ENCODE assay signal across 8 cellular contexts in the genomic region with DNA sequence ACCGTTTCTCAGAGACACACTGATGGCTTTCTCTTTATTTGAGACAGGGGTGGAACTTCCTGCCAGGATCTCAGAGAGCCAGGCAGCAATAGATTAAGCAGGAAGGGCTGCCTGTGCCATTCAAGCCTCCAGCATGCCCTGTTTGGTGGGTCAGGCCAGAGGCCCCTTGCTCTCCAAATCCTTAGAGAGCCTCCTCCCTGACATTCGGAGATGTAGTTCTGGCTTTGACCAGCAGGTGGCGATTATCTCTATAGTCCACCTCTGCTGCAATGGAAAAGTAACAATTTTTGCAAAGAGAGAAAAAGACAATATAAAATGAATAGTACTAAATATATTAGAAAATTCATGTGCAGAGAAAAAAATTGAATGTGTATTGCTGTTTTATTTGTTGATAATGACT.
DNase-seq lines count a peak whose midpoint lies in the region; ATAC-seq, FAIRE-seq and TF ChIP-seq lines count a peak whose summit lies in the region.

No MANE protein-coding gene starts in this region.

- H3K36me3 Mint-ChIP-seq in nephron (ENCODE audit: low read depth) = no peaks in the 10 kb centered on the region

- no peaks in the 10 kb centered on the region for H3K4me1 Mint-ChIP-seq in nephron

- H4K20me1 ChIP-seq in endothelial cell of umbilical vein (replicated peaks; ENCODE audit: control insufficient read depth, extremely low read depth, insufficient read depth, low read length) = no peaks in the 10 kb centered on the region

- H3K4me1 ChIP-seq in BE2C (no peaks in the 10 kb centered on the region), endothelial cell of umbilical vein (ENCODE audit: control insufficient read depth, extremely low read depth, insufficient read depth, low read length) (no peaks in the 10 kb centered on the region), testis (no peaks in the 10 kb centered on the region)

- H3K27ac ChIP-seq in endothelial cell of umbilical vein (ENCODE audit: insufficient read depth, low read depth, low read length) (no peak overlapping the region), testis (no peak overlapping the region)

- POLR2A ChIA-PET in endothelial cell of umbilical vein (lab: Charles Lee) = no interaction called here

- no peak overlapping the region for H3K4me2 ChIP-seq in endothelial cell of umbilical vein (ENCODE audit: insufficient read depth, low read length)

- DNase-seq in BE2C (peak; percentile 57), endothelial cell of umbilical vein (ENCODE audit: low read depth, low spot score) (peak; percentile 34), testis (peak; percentile 80), DMS79 (lab: John Stamatoyannopoulos, UW) (no peak)
- DNase-seq in activated CD4-positive, alpha-beta T cell treated with anti-CD3 and anti-CD28 coated beads, Interleukin-2, amount 50 U/mL, for 48 hours = peak; percentile 72 to 76

- H3K9me3 ChIP-seq in BE2C (no peaks in the 10 kb centered on the region), endothelial cell of umbilical vein (replicated peaks; ENCODE audit: control insufficient read depth, insufficient read depth, low read length) (no peaks in the 10 kb centered on the region), testis (no peaks in the 10 kb centered on the region)

- no peak overlapping the region for H2AFZ ChIP-seq in endothelial cell of umbilical vein (ENCODE audit: low read depth, low read length)

- dilution Hi-C loops in endothelial cell of umbilical vein (cut with MboI; ENCODE audit: extremely low pct_ligation_motif_present, low sequenced_read_pairs) = no loop called here

- H3K27ac Mint-ChIP-seq in nephron = no peak overlapping the region

- peak; percentile 87 for FAIRE-seq in endothelial cell of umbilical vein (lab: Jason Lieb, UNC)

- WGBS in testis, 2 donors = 23 to 44% methylated on average over 2 to 3 of the region's 3 CpGs

- no peak overlapping the region for H3K4me3 Mint-ChIP-seq in nephron

- BruUV-seq in endothelial cell of umbilical vein (replicated peaks; lab: Mats Ljungman, UMichigan) = no TSS peak

- H3K27me3 Mint-ChIP-seq in nephron (ENCODE audit: low read depth) = no peaks in the 10 kb centered on the region

- no peak overlapping the region for H3K9ac ChIP-seq in endothelial cell of umbilical vein (replicated peaks; ENCODE audit: extremely low read depth, insufficient read depth, low read length)

- H3K36me3 ChIP-seq in BE2C (no peaks in the 10 kb centered on the region), endothelial cell of umbilical vein (ENCODE audit: control insufficient read depth in 2 of 2, extremely low read depth in 1 of 2, insufficient read depth in 2 of 2, low read length in 2 of 2) (no peaks in the 10 kb centered on the region), testis (ENCODE audit: low read depth, missing control alignments) (no peaks in the 10 kb centered on the region)

- CTCF ChIA-PET in endothelial cell of umbilical vein (lab: Charles Lee) = interaction anchor here (1.0 to 2.9 kb wide), 2 partner anchors 518 to 554 kb away, joined by 3 to 15 read pairs; no protein-coding TSS in a partner anchor

- TF ChIP-seq CTCF in BE2C (IDR thresholded peaks at IDR 0.05; ENCODE audit: low read depth, low read length) (peak; percentile 63), endothelial cell of umbilical vein (IDR thresholded peaks at IDR 0.05; ENCODE audit: extremely low read depth in 1 of 2, insufficient read depth in 1 of 2, low read depth in 1 of 2, low read length in 2 of 2) (peak; percentile 29 to 53), nephron (IDR thresholded peaks at IDR 0.05; ENCODE audit: unreplicated experiment in 3 of 3) (peak; percentile 70 to 78 (median 76)), testis (IDR thresholded peaks at IDR 0.05) (peak; percentile 43 to 67 (median 46))

- H3K4me3 ChIP-seq in BE2C (ENCODE audit: low read depth, low read length) (no peak overlapping the region), endothelial cell of umbilical vein (replicated peaks in 1 of 3; ENCODE audit: insufficient read depth in 1 of 3, low read depth in 1 of 3, low read length in 3 of 3) (no peak overlapping the region), testis (no peak overlapping the region)

- H3K79me2 ChIP-seq in endothelial cell of umbilical vein (ENCODE audit: control insufficient read depth, insufficient read depth, low read length) = no peaks in the 10 kb centered on the region

- H3K9me3 Mint-ChIP-seq in nephron = peaks cover 8% of the 10 kb centered on the region

- no peaks in the 10 kb centered on the region for H3K9me1 ChIP-seq in endothelial cell of umbilical vein (replicated peaks; ENCODE audit: control insufficient read depth, extremely low read depth, insufficient read depth, low read length)

- TF ChIP-seq POLR2A in endothelial cell of umbilical vein (IDR thresholded peaks at IDR 0.05; ENCODE audit: low read depth, low read length) (no peak), testis (IDR thresholded peaks at IDR 0.05) (no peak)

- ATAC-seq in HG02798 (IDR thresholded peaks at IDR 0.05; ENCODE audit: poor library complexity, unreplicated experiment) (peak; percentile 51), HG03378 (IDR thresholded peaks at IDR 0.05; ENCODE audit: unreplicated experiment) (no peak)

- intact Hi-C loops in endothelial cell of umbilical vein (cut with micrococcal nuclease) (no loop called here), testis (cut with DNase I; ENCODE audit: low total_unique reads) (no loop called here)

- H3K27me3 ChIP-seq in BE2C (no peaks in the 10 kb centered on the region), endothelial cell of umbilical vein (ENCODE audit: control insufficient read depth in 2 of 2, insufficient read depth in 2 of 2, low read length in 2 of 2) (no peaks in the 10 kb centered on the region), testis (no peaks in the 10 kb centered on the region)

TF ChIP-seq in endothelial cell of umbilical vein, 7 proteins besides CTCF, POLR2A, EP300 and RAD21:
- TF ChIP-seq, protein P1, sequence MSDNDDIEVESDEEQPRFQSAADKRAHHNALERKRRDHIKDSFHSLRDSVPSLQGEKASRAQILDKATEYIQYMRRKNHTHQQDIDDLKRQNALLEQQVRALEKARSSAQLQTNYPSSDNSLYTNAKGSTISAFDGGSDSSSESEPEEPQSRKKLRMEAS (IDR thresholded peaks at IDR 0.05; ENCODE audit: insufficient read depth, insufficient read length) = no peak
- no peak for TF ChIP-seq GATA2 (IDR thresholded peaks at IDR 0.05; ENCODE audit: insufficient read depth, insufficient read length, low read depth, low read length)
- TF ChIP-seq EZH2 (IDR thresholded peaks at IDR 0.05; ENCODE audit: borderline replicate concordance, low read depth, low read length, severe bottlenecking) = no peak
- TF ChIP-seq JUN (IDR thresholded peaks at IDR 0.05; ENCODE audit: borderline replicate concordance, insufficient read depth, insufficient read length, low read depth) = no peak
- no peak for TF ChIP-seq FOS (IDR thresholded peaks at IDR 0.05; ENCODE audit: borderline replicate concordance, insufficient read depth, low read length)
- no peak for TF ChIP-seq POLR2AphosphoS5 (IDR thresholded peaks at IDR 0.05; ENCODE audit: insufficient read depth, low read depth, low read length)
